In the genomic region with DNA sequence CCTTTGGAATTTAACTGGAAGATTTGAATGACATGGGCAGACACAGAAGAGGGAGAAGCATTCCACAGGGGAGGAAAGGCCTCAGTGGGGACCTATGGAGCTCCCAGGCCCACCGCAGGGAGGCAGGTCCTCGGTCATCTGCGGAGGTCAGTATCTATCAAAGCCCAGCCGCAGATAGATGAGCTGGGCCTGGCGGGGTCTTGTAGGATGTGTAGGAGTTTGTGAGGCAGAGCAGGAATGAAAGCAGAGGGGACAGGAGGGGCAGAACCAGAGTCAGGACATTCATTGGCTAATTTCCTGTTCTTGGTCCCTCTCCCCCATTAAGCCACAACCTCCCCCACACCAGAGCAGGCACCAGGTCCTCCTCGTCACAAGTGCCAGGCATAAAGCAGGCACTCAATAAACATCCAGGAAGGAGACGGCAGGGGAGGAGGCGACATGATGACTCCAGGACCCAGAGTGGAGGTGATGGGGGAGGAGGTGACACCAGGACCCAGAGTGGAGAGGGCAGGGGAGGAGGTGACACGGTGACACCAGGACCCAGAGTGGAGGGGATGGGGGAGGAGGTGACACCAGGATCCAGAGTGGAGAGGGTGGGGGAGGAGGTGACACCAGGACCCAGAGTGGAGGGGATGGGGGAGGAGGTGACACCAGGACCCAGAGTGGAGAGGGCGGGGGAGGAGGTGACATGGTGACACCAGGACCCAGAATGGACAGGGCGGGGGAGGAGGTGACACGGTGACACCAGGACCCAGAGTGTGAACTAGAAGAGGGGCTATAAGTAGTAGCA, we compare ENCODE assay signal across 9 cellular contexts.
DNase-seq lines count a peak whose midpoint lies in the region; ATAC-seq and TF ChIP-seq lines count a peak whose summit lies in the region.
"Had no signal": no experiment of that assay in that cellular context is flagged by ENCODE, and none has a peak within 500 bp of the region (broad histone marks: within the 10 kb centered on the region; RNA-seq: fewer than 3 reads in every experiment).

No MANE protein-coding gene starts in this region.

- H3K27me3 ChIP-seq in effector memory CD4-positive, alpha-beta T cell (replicated peaks; ENCODE audit: control insufficient read depth, insufficient read depth, low read length, poor library complexity, severe bottlenecking) = no peaks in the 10 kb centered on the region
- H3K27me3 ChIP-seq in smooth muscle cell (ENCODE audit: low read depth) = no peaks in the 10 kb centered on the region

- no peak overlapping the region for H2AFZ ChIP-seq in smooth muscle cell (ENCODE audit: low read depth)

- no peaks in the 10 kb centered on the region for H3K79me2 ChIP-seq in smooth muscle cell (ENCODE audit: low read depth)

- peak; percentile 34 for DNase-seq in GF-D8 (lab: John Stamatoyannopoulos, UW)
- no peak for DNase-seq in T-helper 17 cell
- peak in 1 of 3 donors; percentile 30 for DNase-seq in effector memory CD4-positive, alpha-beta T cell
- DNase-seq in smooth muscle cell (lab: John Stamatoyannopoulos, UW; ENCODE audit: unreplicated experiment) = no peak
- DNase-seq in T-helper 9 cell = no peak
- no peak for DNase-seq in SIG-M5 treated with dmso at 0.1 percent for 504 hours (lab: John Stamatoyannopoulos, UW; ENCODE audit: unreplicated experiment)
- DNase-seq in head of caudate nucleus = no peak
- DNase-seq: MM.1S had no signal

- peaks cover 28% of the 10 kb centered on the region for H3K4me1 Mint-ChIP-seq in T-helper 17 cell

- H3K9me3 ChIP-seq in T-helper 17 cell (ENCODE audit: control insufficient read depth, low read length, poor library complexity, severe bottlenecking) = no peaks in the 10 kb centered on the region
- H3K9me3 ChIP-seq in effector memory CD4-positive, alpha-beta T cell (ENCODE audit: control insufficient read depth, low read length) = peaks cover 6% of the 10 kb centered on the region
- H3K9me3 ChIP-seq in smooth muscle cell (replicated peaks; ENCODE audit: low read depth) = no peaks in the 10 kb centered on the region

- intact Hi-C loops in head of caudate nucleus (cut with DNase I) = no loop called here

- no peak for ATAC-seq in T-helper 17 cell
- no peak for ATAC-seq in GM18867 (IDR thresholded peaks at IDR 0.05; ENCODE audit: unreplicated experiment)

- 46% methylated on average over 9 of the region's 12 CpGs for WGBS in smooth muscle cell (ENCODE audit: low lambda C conversion rate)

- peak overlapping the region; percentile 42 for H3K4me2 ChIP-seq in smooth muscle cell

- peaks cover 8% of the 10 kb centered on the region for H3F3A ChIP-seq in smooth muscle cell (ENCODE audit: low read depth)

- peak overlapping the region; percentile 85 for H3K9ac ChIP-seq in smooth muscle cell (ENCODE audit: low read depth)

- TF ChIP-seq CTCF in smooth muscle cell (IDR thresholded peaks at IDR 0.05; ENCODE audit: borderline replicate concordance, insufficient read depth, poor library complexity, severe bottlenecking) = no peak

- no peak overlapping the region for H3K4me3 ChIP-seq in effector memory CD4-positive, alpha-beta T cell (ENCODE audit: insufficient read depth, low read depth, low read length, poor library complexity, severe bottlenecking)
- H3K4me3 ChIP-seq in smooth muscle cell = no peak overlapping the region

- H3K27ac ChIP-seq in effector memory CD4-positive, alpha-beta T cell (ENCODE audit: insufficient read depth, low read length, poor library complexity, severe bottlenecking) = peak overlapping the region; percentile 94
- H3K27ac ChIP-seq in smooth muscle cell (ENCODE audit: low read depth) = peak overlapping the region; percentile 97

- peaks cover 51% of the 10 kb centered on the region for H3K4me1 ChIP-seq in effector memory CD4-positive, alpha-beta T cell (ENCODE audit: control insufficient read depth, insufficient read depth, low read length, poor library complexity, severe bottlenecking)
- H3K4me1 ChIP-seq in smooth muscle cell (ENCODE audit: low read depth) = no peaks in the 10 kb centered on the region

- no peaks in the 10 kb centered on the region for H3K27me3 Mint-ChIP-seq in T-helper 17 cell

- no peaks in the 10 kb centered on the region for H3K36me3 Mint-ChIP-seq in T-helper 17 cell (ENCODE audit: low read depth)

- H4K20me1 ChIP-seq in smooth muscle cell (ENCODE audit: low read depth) = no peaks in the 10 kb centered on the region

- H3K36me3 ChIP-seq in effector memory CD4-positive, alpha-beta T cell (ENCODE audit: control insufficient read depth, insufficient read depth, low read length) = no peaks in the 10 kb centered on the region
- no peaks in the 10 kb centered on the region for H3K36me3 ChIP-seq in smooth muscle cell (ENCODE audit: low read depth)

- H3K4me3 Mint-ChIP-seq in T-helper 17 cell = peak overlapping the region; percentile 73

- H3K27ac Mint-ChIP-seq in T-helper 17 cell = peak overlapping the region; percentile 96
